In genomic region chr2:171225989-171226388, GRCh38 we compare ENCODE assay signal across 1 cellular context.
TF ChIP-seq lines count a peak whose summit lies in the region.

No MANE protein-coding gene starts in this region.

TF ChIP-seq in HCT116, 20 proteins besides CTCF, POLR2A, EP300 and RAD21 (continued from another document):
- TF ChIP-seq CEBPB (IDR thresholded peaks at IDR 0.05; ENCODE audit: low read depth) (no peak), JUND (IDR thresholded peaks at IDR 0.05) (no peak), CBX3 (IDR thresholded peaks at IDR 0.05; ENCODE audit: low read depth) (no peak), ZNF274 (IDR thresholded peaks at IDR 0.05; ENCODE audit: low read depth, low read length) (no peak), TCF7L2 (IDR thresholded peaks at IDR 0.05; ENCODE audit: borderline replicate concordance, extremely low read depth, insufficient read depth, insufficient read length) (no peak), YY1 (IDR thresholded peaks at IDR 0.05; ENCODE audit: extremely low read depth, insufficient replicate concordance, low read depth, low read length) (no peak), EGR1 (IDR thresholded peaks at IDR 0.05; ENCODE audit: low read depth) (no peak), REST (IDR thresholded peaks at IDR 0.05; ENCODE audit: low read depth) (no peak), EZH2 (IDR thresholded peaks at IDR 0.05) (no peak), SRF (IDR thresholded peaks at IDR 0.05; ENCODE audit: low read depth) (no peak), ZFX (IDR thresholded peaks at IDR 0.05) (no peak), ATF3 (IDR thresholded peaks at IDR 0.05) (no peak), EZH2phosphoT487 (IDR thresholded peaks at IDR 0.05; ENCODE audit: borderline replicate concordance) (no peak)
